Comparison of ENCODE assay signal across 9 cellular contexts in the genomic region with DNA sequence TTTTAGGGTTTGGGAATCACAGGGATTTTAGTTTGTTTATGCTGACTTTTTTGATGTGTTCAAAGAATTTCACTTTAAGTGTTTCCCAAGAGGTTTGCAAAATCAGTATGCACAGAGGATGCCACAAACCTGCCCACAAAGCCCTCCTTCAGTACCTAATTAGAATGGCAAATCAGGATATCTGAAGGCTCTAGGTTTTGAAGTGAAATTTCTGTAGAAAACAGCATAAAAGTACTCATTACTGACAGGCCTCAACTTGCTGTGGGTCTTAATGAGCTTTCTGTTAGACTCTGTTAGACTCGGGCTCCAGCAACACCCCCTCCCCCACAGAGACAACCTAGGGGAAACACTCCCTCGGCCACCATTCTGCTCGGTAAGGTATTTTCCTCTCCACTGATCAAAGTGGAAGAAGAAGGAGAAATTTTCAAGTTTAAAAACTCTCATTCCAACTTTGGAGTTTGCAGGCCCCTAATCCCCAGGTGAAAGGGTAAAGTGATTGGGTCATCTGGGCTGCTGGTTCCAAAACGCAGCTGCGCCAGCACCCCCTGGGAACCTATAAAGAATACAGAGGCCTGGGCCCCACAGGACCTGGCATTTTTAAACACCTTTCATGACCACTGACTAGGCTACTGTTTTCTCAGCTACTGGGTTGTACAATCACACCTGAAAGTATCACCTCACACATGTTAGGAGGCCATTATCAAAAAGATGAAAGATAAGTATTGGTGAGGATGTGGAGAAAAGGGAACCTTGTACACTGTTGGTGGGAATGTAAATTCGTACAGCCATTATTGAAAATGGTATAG.
A peak's percentile ranks its signal among the peaks of the same experiment; 100 is the strongest.
DNase-seq lines count a peak whose midpoint lies in the region; ATAC-seq lines count a peak whose summit lies in the region.
"Had no signal": no experiment of that assay in that cellular context is flagged by ENCODE, and none has a peak within 500 bp of the region (broad histone marks: within the 10 kb centered on the region; RNA-seq: fewer than 3 reads in every experiment).

No MANE protein-coding gene starts in this region.

- no peak overlapping the region for H3K27ac Mint-ChIP-seq in immature natural killer cell
- no peak overlapping the region for H3K27ac Mint-ChIP-seq in activated T-cell treated with anti-CD3 and anti-CD28 coated beads, Interleukin-2, amount 50 U/mL, for 24 hours
- H3K27ac Mint-ChIP-seq: dendritic cell treated with granulocyte-macrophage colony-stimulating factor and Interleukin-4, amounts not matched to agents 40 ng/mL and 50 ng/mL, for 4 days had no signal

- no peaks in the 10 kb centered on the region for H3K9me3 Mint-ChIP-seq in immature natural killer cell
- H3K9me3 Mint-ChIP-seq in activated T-cell treated with anti-CD3 and anti-CD28 coated beads, Interleukin-2, amount 50 U/mL, for 24 hours = no peaks in the 10 kb centered on the region
- H3K9me3 Mint-ChIP-seq: dendritic cell treated with granulocyte-macrophage colony-stimulating factor and Interleukin-4, amounts not matched to agents 40 ng/mL and 50 ng/mL, for 4 days had no signal

- no peaks in the 10 kb centered on the region for H3K4me1 Mint-ChIP-seq in immature natural killer cell
- H3K4me1 Mint-ChIP-seq in activated T-cell treated with anti-CD3 and anti-CD28 coated beads, Interleukin-2, amount 50 U/mL, for 24 hours (ENCODE audit: low read depth) = peaks cover 13% of the 10 kb centered on the region

- ATAC-seq in GM18498 (IDR thresholded peaks at IDR 0.05; ENCODE audit: unreplicated experiment) (peak; percentile 72), GM21423 (IDR thresholded peaks at IDR 0.05; ENCODE audit: unreplicated experiment) (peak; percentile 51), HG03342 (IDR thresholded peaks at IDR 0.05; ENCODE audit: unreplicated experiment) (peak; percentile 52)

- H3K36me3 Mint-ChIP-seq in immature natural killer cell = no peaks in the 10 kb centered on the region
- H3K36me3 Mint-ChIP-seq in activated T-cell treated with anti-CD3 and anti-CD28 coated beads, Interleukin-2, amount 50 U/mL, for 24 hours (ENCODE audit: low read depth) = no peaks in the 10 kb centered on the region

- H3K27me3 Mint-ChIP-seq in immature natural killer cell (ENCODE audit: low read depth in 3 of 3) = peaks cover 0 to 3% (median 0%) of the 10 kb centered on the region in 3 donors
- H3K27me3 Mint-ChIP-seq in activated T-cell treated with anti-CD3 and anti-CD28 coated beads, Interleukin-2, amount 50 U/mL, for 24 hours = no peaks in the 10 kb centered on the region
- H3K27me3 Mint-ChIP-seq: dendritic cell treated with granulocyte-macrophage colony-stimulating factor and Interleukin-4, amounts not matched to agents 40 ng/mL and 50 ng/mL, for 4 days had no signal

- H3K27ac ChIP-seq in caudate nucleus (ENCODE audit: low read depth, low read length) = peak overlapping the region; percentile 86

- DNase-seq in caudate nucleus (lab: John Stamatoyannopoulos, UW) (peak in 3 of 61 donors; percentile 18 to 54 (median 33)), immature natural killer cell (no peak), NCI-H1436 (lab: John Stamatoyannopoulos, UW) (no peak), kidney glomerular epithelial cell (lab: John Stamatoyannopoulos, UW) (no peak)
- DNase-seq in activated T-cell treated with anti-CD3 and anti-CD28 coated beads, Interleukin-2, amount 50 U/mL, for 24 hours = no peak

- H3K4me3 Mint-ChIP-seq in immature natural killer cell = no peak overlapping the region
- no peak overlapping the region for H3K4me3 Mint-ChIP-seq in activated T-cell treated with anti-CD3 and anti-CD28 coated beads, Interleukin-2, amount 50 U/mL, for 24 hours
- H3K4me3 Mint-ChIP-seq: dendritic cell treated with granulocyte-macrophage colony-stimulating factor and Interleukin-4, amounts not matched to agents 40 ng/mL and 50 ng/mL, for 4 days had no signal
